Comparison of ENCODE assay signal across 12 cellular contexts in the genomic region with DNA sequence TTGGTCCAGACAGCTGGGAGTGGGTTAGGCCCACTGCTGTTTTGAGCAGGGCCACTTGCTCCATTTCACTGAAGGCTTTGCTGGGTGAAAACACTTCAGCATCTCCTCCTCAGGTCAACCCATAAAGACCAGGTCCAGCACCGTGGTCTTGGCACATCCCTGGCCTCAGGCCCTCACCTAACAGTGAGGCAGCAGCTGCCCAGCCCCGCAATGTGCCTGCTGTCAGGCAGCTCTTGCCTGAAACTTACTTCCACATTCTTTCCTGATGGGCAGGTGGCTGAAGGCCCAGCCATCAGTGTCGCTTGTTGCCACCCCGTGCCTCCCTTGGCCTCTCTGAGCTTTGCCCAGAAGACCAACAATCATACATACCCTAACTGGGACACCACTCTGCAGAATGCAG. TPM values are rescaled to one million over a fixed set of nuclear protein-coding genes. Genes with fewer than 3 reads are reported as not detected.
A peak's percentile ranks its signal among the peaks of the same experiment; 100 is the strongest.
DNase-seq lines count a peak whose midpoint lies in the region; ATAC-seq and TF ChIP-seq lines count a peak whose summit lies in the region.
"Had no signal": no experiment of that assay in that cellular context is flagged by ENCODE, and none has a peak within 500 bp of the region (broad histone marks: within the 10 kb centered on the region; RNA-seq: fewer than 3 reads in every experiment).

No MANE protein-coding gene starts in this region.

- H3K4me3 ChIP-seq in HEK293 (ENCODE audit: low read depth, low read length) (no peak overlapping the region), spleen (no peak overlapping the region)
- H3K4me3 ChIP-seq: lung had no signal

- no peaks in the 10 kb centered on the region for H3K9me3 Mint-ChIP-seq in activated T-cell treated with anti-CD3 and anti-CD28 coated beads, Interleukin-2, amount 50 U/mL, for 24 hours
- H3K9me3 Mint-ChIP-seq in dendritic cell treated with granulocyte-macrophage colony-stimulating factor and Interleukin-4, amounts not matched to agents 40 ng/mL and 50 ng/mL, for 4 days = no peaks in the 10 kb centered on the region
- no peaks in the 10 kb centered on the region for H3K9me3 Mint-ChIP-seq in type B pancreatic cell

- ATAC-seq in HG02759 (IDR thresholded peaks at IDR 0.05; ENCODE audit: unreplicated experiment) (no peak), GM21447 (IDR thresholded peaks at IDR 0.05; ENCODE audit: unreplicated experiment) (no peak)

- TF ChIP-seq CTCF in HEK293 (tag by site-specific recombination; IDR thresholded peaks at IDR 0.05) (no peak), spleen (IDR thresholded peaks at IDR 0.05 in 8 of 11, conservative IDR thresholded peaks at IDR 0.05 in 3 of 11) (no peak), type B pancreatic cell (conservative IDR thresholded peaks at IDR 0.05) (no peak)

- H3K4me1 Mint-ChIP-seq in activated T-cell treated with anti-CD3 and anti-CD28 coated beads, Interleukin-2, amount 50 U/mL, for 24 hours (ENCODE audit: low read depth) = peaks cover 35% of the 10 kb centered on the region
- H3K4me1 Mint-ChIP-seq in dendritic cell treated with granulocyte-macrophage colony-stimulating factor and Interleukin-4, amounts not matched to agents 40 ng/mL and 50 ng/mL, for 4 days (ENCODE audit: low read depth) = peaks cover 67% of the 10 kb centered on the region
- no peaks in the 10 kb centered on the region for H3K4me1 Mint-ChIP-seq in type B pancreatic cell (ENCODE audit: unreplicated experiment)

- no peak overlapping the region for H3K4me3 Mint-ChIP-seq in activated T-cell treated with anti-CD3 and anti-CD28 coated beads, Interleukin-2, amount 50 U/mL, for 24 hours
- H3K4me3 Mint-ChIP-seq in dendritic cell treated with granulocyte-macrophage colony-stimulating factor and Interleukin-4, amounts not matched to agents 40 ng/mL and 50 ng/mL, for 4 days = no peak overlapping the region
- H3K4me3 Mint-ChIP-seq in type B pancreatic cell = no peak overlapping the region

- H3K9me3 ChIP-seq in HEK293 (ENCODE audit: control insufficient read depth, insufficient read depth, low read depth, low read length) (no peaks in the 10 kb centered on the region), spleen (no peaks in the 10 kb centered on the region)

- H3K36me3 ChIP-seq in HEK293 (ENCODE audit: control insufficient read depth in 2 of 2, insufficient read depth in 1 of 2, low read length in 2 of 2) = peaks cover 16 to 75% of the 10 kb centered on the region in 2 experiments
- H3K36me3 ChIP-seq in spleen = peaks cover 4 to 72% (median 55%) of the 10 kb centered on the region in 6 donors

- peak overlapping the region; percentile 80 for H3K27ac Mint-ChIP-seq in activated T-cell treated with anti-CD3 and anti-CD28 coated beads, Interleukin-2, amount 50 U/mL, for 24 hours
- H3K27ac Mint-ChIP-seq in dendritic cell treated with granulocyte-macrophage colony-stimulating factor and Interleukin-4, amounts not matched to agents 40 ng/mL and 50 ng/mL, for 4 days = peak overlapping the region; percentile 68
- H3K27ac Mint-ChIP-seq in type B pancreatic cell = no peak overlapping the region

- CTCF ChIA-PET in HEK293 (lab: Yijun Ruan, JAX) = interaction anchor here (0.7 kb wide), 2 partner anchors 15 to 364 kb away, joined by 3 read pairs; no protein-coding TSS in a partner anchor

- no peaks in the 10 kb centered on the region for H3K27me3 Mint-ChIP-seq in activated T-cell treated with anti-CD3 and anti-CD28 coated beads, Interleukin-2, amount 50 U/mL, for 24 hours
- H3K27me3 Mint-ChIP-seq in dendritic cell treated with granulocyte-macrophage colony-stimulating factor and Interleukin-4, amounts not matched to agents 40 ng/mL and 50 ng/mL, for 4 days = no peaks in the 10 kb centered on the region
- H3K27me3 Mint-ChIP-seq in type B pancreatic cell = no peaks in the 10 kb centered on the region

- intact Hi-C loops in dendritic cell treated with granulocyte-macrophage colony-stimulating factor and Interleukin-4, amounts not matched to agents 40 ng/mL and 50 ng/mL, for 4 days (cut with micrococcal nuclease) = no loop called here
- intact Hi-C loops in spleen (cut with DNase I; ENCODE audit: low total_unique reads) = no loop called here

- H3K27ac ChIP-seq in HEK293 (ENCODE audit: extremely low read depth, low read depth, low read length) = peak overlapping the region; percentile 5; the same call in 1 of the 2 replicates
- H3K27ac ChIP-seq in spleen = peak overlapping the region in 5 of 8 donors; percentile 4 to 64 (median 35)

- H3K36me3 Mint-ChIP-seq in activated T-cell treated with anti-CD3 and anti-CD28 coated beads, Interleukin-2, amount 50 U/mL, for 24 hours (ENCODE audit: low read depth) = peaks cover 73% of the 10 kb centered on the region
- peaks cover 67% of the 10 kb centered on the region for H3K36me3 Mint-ChIP-seq in dendritic cell treated with granulocyte-macrophage colony-stimulating factor and Interleukin-4, amounts not matched to agents 40 ng/mL and 50 ng/mL, for 4 days (ENCODE audit: low read depth)
- peaks cover 31% of the 10 kb centered on the region for H3K36me3 Mint-ChIP-seq in type B pancreatic cell

- 41 to 66% (median 52%) methylated on average over 4 of the region's 4 CpGs for WGBS in spleen, 5 donors

- H3K27me3 ChIP-seq in spleen (replicated peaks in 1 of 7) = no peaks in the 10 kb centered on the region

- H3K4me1 ChIP-seq in HEK293 (ENCODE audit: control insufficient read depth, insufficient read depth, low read length) (no peaks in the 10 kb centered on the region), spleen (peaks cover 0 to 34% (median 18%) of the 10 kb centered on the region in 6 donors)

- no peak for DNase-seq in activated T-cell treated with anti-CD3 and anti-CD28 coated beads, Interleukin-2, amount 50 U/mL, for 24 hours
- DNase-seq in activated T-cell treated with anti-CD3 and anti-CD28 coated beads, Interleukin-2, amount 50 U/mL, for 1 hour = no peak
- DNase-seq in spleen (no peak), type B pancreatic cell (ENCODE audit: extremely low spot score, unreplicated experiment) (no peak)
- DNase-seq: NCI-H2081 treated with DMSO at 0.1 percent for 48 hours, SHP77, trophoblast cell had no signal

- no peak for TF ChIP-seq POLR2A in spleen (IDR thresholded peaks at IDR 0.05)

- POLR2A ChIA-PET in HEK293 (lab: Yijun Ruan, JAX) = no interaction called here

TF ChIP-seq in HEK293, 187 proteins besides CTCF, POLR2A, EP300 and RAD21 (continues in another document):
- TF ChIP-seq ZNF426 (tag by site-specific recombination; IDR thresholded peaks at IDR 0.05) (no peak), ZNF341 (tag by site-specific recombination; IDR thresholded peaks at IDR 0.05; ENCODE audit: low read depth) (no peak), ZNF350 (tag by site-specific recombination; IDR thresholded peaks at IDR 0.05) (no peak), ZSCAN16 (tag by site-specific recombination; IDR thresholded peaks at IDR 0.05) (no peak)
- TF ChIP-seq, protein P1, sequence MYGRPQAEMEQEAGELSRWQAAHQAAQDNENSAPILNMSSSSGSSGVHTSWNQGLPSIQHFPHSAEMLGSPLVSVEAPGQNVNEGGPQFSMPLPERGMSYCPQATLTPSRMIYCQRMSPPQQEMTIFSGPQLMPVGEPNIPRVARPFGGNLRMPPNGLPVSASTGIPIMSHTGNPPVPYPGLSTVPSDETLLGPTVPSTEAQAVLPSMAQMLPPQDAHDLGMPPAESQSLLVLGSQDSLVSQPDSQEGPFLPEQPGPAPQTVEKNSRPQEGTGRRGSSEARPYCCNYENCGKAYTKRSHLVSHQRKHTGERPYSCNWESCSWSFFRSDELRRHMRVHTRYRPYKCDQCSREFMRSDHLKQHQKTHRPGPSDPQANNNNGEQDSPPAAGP (tag by site-specific recombination; IDR thresholded peaks at IDR 0.05) = no peak
- TF ChIP-seq, protein P2, sequence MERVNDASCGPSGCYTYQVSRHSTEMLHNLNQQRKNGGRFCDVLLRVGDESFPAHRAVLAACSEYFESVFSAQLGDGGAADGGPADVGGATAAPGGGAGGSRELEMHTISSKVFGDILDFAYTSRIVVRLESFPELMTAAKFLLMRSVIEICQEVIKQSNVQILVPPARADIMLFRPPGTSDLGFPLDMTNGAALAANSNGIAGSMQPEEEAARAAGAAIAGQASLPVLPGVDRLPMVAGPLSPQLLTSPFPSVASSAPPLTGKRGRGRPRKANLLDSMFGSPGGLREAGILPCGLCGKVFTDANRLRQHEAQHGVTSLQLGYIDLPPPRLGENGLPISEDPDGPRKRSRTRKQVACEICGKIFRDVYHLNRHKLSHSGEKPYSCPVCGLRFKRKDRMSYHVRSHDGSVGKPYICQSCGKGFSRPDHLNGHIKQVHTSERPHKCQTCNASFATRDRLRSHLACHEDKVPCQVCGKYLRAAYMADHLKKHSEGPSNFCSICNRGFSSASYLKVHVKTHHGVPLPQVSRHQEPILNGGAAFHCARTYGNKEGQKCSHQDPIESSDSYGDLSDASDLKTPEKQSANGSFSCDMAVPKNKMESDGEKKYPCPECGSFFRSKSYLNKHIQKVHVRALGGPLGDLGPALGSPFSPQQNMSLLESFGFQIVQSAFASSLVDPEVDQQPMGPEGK (tag by site-specific recombination; IDR thresholded peaks at IDR 0.05) = no peak
- TF ChIP-seq, protein P3, sequence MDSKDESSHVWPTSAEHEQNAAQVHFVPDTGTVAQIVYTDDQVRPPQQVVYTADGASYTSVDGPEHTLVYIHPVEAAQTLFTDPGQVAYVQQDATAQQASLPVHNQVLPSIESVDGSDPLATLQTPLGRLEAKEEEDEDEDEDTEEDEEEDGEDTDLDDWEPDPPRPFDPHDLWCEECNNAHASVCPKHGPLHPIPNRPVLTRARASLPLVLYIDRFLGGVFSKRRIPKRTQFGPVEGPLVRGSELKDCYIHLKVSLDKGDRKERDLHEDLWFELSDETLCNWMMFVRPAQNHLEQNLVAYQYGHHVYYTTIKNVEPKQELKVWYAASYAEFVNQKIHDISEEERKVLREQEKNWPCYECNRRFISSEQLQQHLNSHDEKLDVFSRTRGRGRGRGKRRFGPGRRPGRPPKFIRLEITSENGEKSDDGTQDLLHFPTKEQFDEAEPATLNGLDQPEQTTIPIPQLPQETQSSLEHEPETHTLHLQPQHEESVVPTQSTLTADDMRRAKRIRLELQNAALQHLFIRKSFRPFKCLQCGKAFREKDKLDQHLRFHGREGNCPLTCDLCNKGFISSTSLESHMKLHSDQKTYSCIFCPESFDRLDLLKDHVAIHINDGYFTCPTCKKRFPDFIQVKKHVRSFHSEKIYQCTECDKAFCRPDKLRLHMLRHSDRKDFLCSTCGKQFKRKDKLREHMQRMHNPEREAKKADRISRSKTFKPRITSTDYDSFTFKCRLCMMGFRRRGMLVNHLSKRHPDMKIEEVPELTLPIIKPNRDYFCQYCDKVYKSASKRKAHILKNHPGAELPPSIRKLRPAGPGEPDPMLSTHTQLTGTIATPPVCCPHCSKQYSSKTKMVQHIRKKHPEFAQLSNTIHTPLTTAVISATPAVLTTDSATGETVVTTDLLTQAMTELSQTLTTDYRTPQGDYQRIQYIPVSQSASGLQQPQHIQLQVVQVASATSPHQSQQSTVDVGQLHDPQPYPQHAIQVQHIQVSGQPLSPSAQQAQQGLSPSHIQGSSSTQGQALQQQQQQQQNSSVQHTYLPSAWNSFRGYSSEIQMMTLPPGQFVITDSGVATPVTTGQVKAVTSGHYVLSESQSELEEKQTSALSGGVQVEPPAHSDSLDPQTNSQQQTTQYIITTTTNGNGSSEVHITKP (tag by site-specific recombination; IDR thresholded peaks at IDR 0.05) = no peak

RNA-seq across cellular contexts. Expression of a gene that starts 54.4 kb away (rescaled TPM):
- total RNA-seq in spleen (10 to 100 TPM; 40.9 to 78.0 (median 53.9) TPM), type B pancreatic cell (ENCODE audit: low replicate concordance) (49.6 and 77.8 TPM in 2 replicates)
- polyA plus RNA-seq in spleen = 10 to 100 TPM; 32.2 to 51.3 (median 42.4) TPM
